ENCODE assay signal across 8 cellular contexts in genomic region chr5:102681403-102681983, GRCh38.
DNase-seq lines count a peak whose midpoint lies in the region; ATAC-seq, FAIRE-seq and TF ChIP-seq lines count a peak whose summit lies in the region.

No MANE protein-coding gene starts in this region.

- peak; percentile 99 for ATAC-seq in GM19463 (IDR thresholded peaks at IDR 0.05; ENCODE audit: unreplicated experiment)
- peak; percentile 83 for ATAC-seq in HG03558 (IDR thresholded peaks at IDR 0.05; ENCODE audit: extremely low read depth, unreplicated experiment)
- ATAC-seq in activated CD8-positive, alpha-beta T cell treated with anti-CD3 and anti-CD28 coated beads for 36 hours, result peak; percentile 79

- intact Hi-C loops in Caco-2 (cut with micrococcal nuclease; ENCODE audit: unreplicated experiment), result loop anchor here (1.0 to 5.0 kb wide), 6 partner anchors 99 to 796 kb away; no protein-coding TSS in a partner anchor
- intact Hi-C loops in activated CD8-positive, alpha-beta T cell treated with anti-CD3 and anti-CD28 coated beads for 36 hours (cut with micrococcal nuclease), result loop anchor here (2.0 kb wide), 3 partner anchors 111 to 457 kb away; no protein-coding TSS in a partner anchor

- CTCF ChIA-PET in Caco-2 (lab: Charles Lee), result interaction anchor here (0.6 to 1.6 kb wide), 7 partner anchors 13 to 543 kb away, joined by 3 to 8 read pairs (median 4); no protein-coding TSS in a partner anchor
- CTCF ChIA-PET in activated CD8-positive, alpha-beta T cell treated with anti-CD3 and anti-CD28 coated beads for 36 hours (lab: Charles Lee), result interaction anchor here (0.6 to 3.1 kb wide), 55 partner anchors 11 to 543 kb away, joined by 3 to 28 read pairs (median 5); no protein-coding TSS in a partner anchor

- POLR2A ChIA-PET in Caco-2 (lab: Charles Lee), result no interaction called here
- POLR2A ChIA-PET in activated CD8-positive, alpha-beta T cell treated with anti-CD3 and anti-CD28 coated beads for 36 hours (lab: Charles Lee), result interaction anchor here (1.1 kb wide), 1 partner anchor 10 kb away, joined by 3 read pairs; no protein-coding TSS in a partner anchor

- BruUV-seq in Caco-2 (replicated peaks; lab: Mats Ljungman, UMichigan), result no TSS peak

- H3K36me3 Mint-ChIP-seq in Caco-2 (ENCODE audit: insufficient read depth, unreplicated experiment), result no peaks in the 10 kb centered on the region
- no peaks in the 10 kb centered on the region for H3K36me3 Mint-ChIP-seq in activated CD8-positive, alpha-beta T cell treated with anti-CD3 and anti-CD28 coated beads for 36 hours (ENCODE audit: low read depth)

- no peaks in the 10 kb centered on the region for H3K9me3 Mint-ChIP-seq in Caco-2 (ENCODE audit: unreplicated experiment)
- H3K9me3 Mint-ChIP-seq in activated CD8-positive, alpha-beta T cell treated with anti-CD3 and anti-CD28 coated beads for 36 hours, result no peaks in the 10 kb centered on the region

- H3K4me3 Mint-ChIP-seq in Caco-2 (ENCODE audit: unreplicated experiment), result no peak overlapping the region
- no peak overlapping the region for H3K4me3 Mint-ChIP-seq in activated CD8-positive, alpha-beta T cell treated with anti-CD3 and anti-CD28 coated beads for 36 hours

- H3K36me3 ChIP-seq in Caco-2 (ENCODE audit: control insufficient read depth, insufficient read depth, low read length), result no peaks in the 10 kb centered on the region

- no peaks in the 10 kb centered on the region for H3K27me3 ChIP-seq in Caco-2 (replicated peaks; ENCODE audit: control insufficient read depth, insufficient read depth, low read length)

- H3K9me3 ChIP-seq in Caco-2, result no peaks in the 10 kb centered on the region

- no peaks in the 10 kb centered on the region for H3K4me1 ChIP-seq in Caco-2

- H3K27ac Mint-ChIP-seq in Caco-2 (ENCODE audit: unreplicated experiment), result no peak overlapping the region
- no peak overlapping the region for H3K27ac Mint-ChIP-seq in activated CD8-positive, alpha-beta T cell treated with anti-CD3 and anti-CD28 coated beads for 36 hours

- peak; percentile 65 to 70 for DNase-seq in Caco-2
- DNase-seq in NCI-H774 (lab: John Stamatoyannopoulos, UW), result peak; percentile 70
- peak; percentile 77 for DNase-seq in activated CD8-positive, alpha-beta T cell treated with anti-CD3 and anti-CD28 coated beads for 36 hours
- peak; percentile 73 for DNase-seq in mucosa of gallbladder (ENCODE audit: low spot score)
- DNase-seq in stimulated activated naive CD4-positive, alpha-beta T cell treated with Interleukin-2 at 50 U/mL for 16 hours (lab: John Stamatoyannopoulos, UW), result peak; percentile 43

- FAIRE-seq in endometrium (lab: Jason Lieb, UNC), result peak; percentile 84

- H3K4me1 Mint-ChIP-seq in Caco-2 (ENCODE audit: low read depth, unreplicated experiment), result no peaks in the 10 kb centered on the region
- no peaks in the 10 kb centered on the region for H3K4me1 Mint-ChIP-seq in activated CD8-positive, alpha-beta T cell treated with anti-CD3 and anti-CD28 coated beads for 36 hours (ENCODE audit: low read depth)

- peak; percentile 63 to 70 for TF ChIP-seq CTCF in Caco-2 (IDR thresholded peaks at IDR 0.05; ENCODE audit: insufficient read depth in 1 of 2, low read depth in 1 of 2, low read length in 1 of 2, severe bottlenecking in 1 of 2, unreplicated experiment in 1 of 2)
- peak; percentile 71 for TF ChIP-seq CTCF in activated CD8-positive, alpha-beta T cell treated with anti-CD3 and anti-CD28 coated beads for 36 hours (IDR thresholded peaks at IDR 0.05)

- H3K4me3 ChIP-seq in Caco-2 (ENCODE audit: low read depth, low read length), result no peak overlapping the region

- no peaks in the 10 kb centered on the region for H3K27me3 Mint-ChIP-seq in Caco-2 (ENCODE audit: insufficient read depth, unreplicated experiment)
- H3K27me3 Mint-ChIP-seq in activated CD8-positive, alpha-beta T cell treated with anti-CD3 and anti-CD28 coated beads for 36 hours, result peaks cover 3% of the 10 kb centered on the region
